In the genomic region with DNA sequence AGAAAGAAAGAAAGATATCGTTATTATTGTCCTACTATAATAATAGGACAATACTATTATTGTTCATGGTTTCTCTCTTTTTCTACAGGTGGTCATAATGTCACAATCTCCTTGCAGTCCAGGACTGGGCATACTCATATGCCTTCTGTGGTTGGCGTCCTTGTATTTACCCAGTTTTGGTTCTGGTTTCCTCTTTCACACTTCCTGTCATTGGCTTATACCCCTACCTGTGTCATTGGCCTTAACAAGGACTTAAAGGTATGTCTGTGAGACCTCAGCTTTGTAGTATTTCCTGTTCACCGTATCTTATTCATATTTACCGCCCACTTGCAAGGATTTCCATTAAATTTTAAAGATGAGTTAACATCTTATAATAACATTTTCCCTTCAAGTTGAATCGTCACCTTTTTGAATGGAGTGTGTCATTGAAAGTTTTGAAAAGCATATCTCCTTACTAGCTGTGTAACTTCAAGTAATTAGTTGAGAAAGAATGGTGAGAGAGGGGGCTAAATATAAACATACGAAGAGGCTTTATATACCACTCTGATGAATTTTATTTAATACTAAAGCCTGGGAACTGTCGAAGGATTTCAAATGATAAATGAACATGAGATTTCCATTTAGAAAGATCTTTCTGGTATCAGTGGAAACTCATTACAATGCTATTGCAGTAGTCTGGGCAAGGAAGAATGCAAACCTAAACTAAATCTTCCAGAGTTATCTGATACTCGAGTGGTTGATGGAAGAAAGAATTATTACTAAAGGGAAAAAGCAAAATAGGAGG, we compare ENCODE assay signal across 1 cellular context.
TF ChIP-seq lines count a peak whose summit lies in the region.

No MANE protein-coding gene starts in this region.

TF ChIP-seq in GM23338, 12 proteins besides CTCF, POLR2A, EP300 and RAD21 (continued from another document):
- TF ChIP-seq, protein P1, sequence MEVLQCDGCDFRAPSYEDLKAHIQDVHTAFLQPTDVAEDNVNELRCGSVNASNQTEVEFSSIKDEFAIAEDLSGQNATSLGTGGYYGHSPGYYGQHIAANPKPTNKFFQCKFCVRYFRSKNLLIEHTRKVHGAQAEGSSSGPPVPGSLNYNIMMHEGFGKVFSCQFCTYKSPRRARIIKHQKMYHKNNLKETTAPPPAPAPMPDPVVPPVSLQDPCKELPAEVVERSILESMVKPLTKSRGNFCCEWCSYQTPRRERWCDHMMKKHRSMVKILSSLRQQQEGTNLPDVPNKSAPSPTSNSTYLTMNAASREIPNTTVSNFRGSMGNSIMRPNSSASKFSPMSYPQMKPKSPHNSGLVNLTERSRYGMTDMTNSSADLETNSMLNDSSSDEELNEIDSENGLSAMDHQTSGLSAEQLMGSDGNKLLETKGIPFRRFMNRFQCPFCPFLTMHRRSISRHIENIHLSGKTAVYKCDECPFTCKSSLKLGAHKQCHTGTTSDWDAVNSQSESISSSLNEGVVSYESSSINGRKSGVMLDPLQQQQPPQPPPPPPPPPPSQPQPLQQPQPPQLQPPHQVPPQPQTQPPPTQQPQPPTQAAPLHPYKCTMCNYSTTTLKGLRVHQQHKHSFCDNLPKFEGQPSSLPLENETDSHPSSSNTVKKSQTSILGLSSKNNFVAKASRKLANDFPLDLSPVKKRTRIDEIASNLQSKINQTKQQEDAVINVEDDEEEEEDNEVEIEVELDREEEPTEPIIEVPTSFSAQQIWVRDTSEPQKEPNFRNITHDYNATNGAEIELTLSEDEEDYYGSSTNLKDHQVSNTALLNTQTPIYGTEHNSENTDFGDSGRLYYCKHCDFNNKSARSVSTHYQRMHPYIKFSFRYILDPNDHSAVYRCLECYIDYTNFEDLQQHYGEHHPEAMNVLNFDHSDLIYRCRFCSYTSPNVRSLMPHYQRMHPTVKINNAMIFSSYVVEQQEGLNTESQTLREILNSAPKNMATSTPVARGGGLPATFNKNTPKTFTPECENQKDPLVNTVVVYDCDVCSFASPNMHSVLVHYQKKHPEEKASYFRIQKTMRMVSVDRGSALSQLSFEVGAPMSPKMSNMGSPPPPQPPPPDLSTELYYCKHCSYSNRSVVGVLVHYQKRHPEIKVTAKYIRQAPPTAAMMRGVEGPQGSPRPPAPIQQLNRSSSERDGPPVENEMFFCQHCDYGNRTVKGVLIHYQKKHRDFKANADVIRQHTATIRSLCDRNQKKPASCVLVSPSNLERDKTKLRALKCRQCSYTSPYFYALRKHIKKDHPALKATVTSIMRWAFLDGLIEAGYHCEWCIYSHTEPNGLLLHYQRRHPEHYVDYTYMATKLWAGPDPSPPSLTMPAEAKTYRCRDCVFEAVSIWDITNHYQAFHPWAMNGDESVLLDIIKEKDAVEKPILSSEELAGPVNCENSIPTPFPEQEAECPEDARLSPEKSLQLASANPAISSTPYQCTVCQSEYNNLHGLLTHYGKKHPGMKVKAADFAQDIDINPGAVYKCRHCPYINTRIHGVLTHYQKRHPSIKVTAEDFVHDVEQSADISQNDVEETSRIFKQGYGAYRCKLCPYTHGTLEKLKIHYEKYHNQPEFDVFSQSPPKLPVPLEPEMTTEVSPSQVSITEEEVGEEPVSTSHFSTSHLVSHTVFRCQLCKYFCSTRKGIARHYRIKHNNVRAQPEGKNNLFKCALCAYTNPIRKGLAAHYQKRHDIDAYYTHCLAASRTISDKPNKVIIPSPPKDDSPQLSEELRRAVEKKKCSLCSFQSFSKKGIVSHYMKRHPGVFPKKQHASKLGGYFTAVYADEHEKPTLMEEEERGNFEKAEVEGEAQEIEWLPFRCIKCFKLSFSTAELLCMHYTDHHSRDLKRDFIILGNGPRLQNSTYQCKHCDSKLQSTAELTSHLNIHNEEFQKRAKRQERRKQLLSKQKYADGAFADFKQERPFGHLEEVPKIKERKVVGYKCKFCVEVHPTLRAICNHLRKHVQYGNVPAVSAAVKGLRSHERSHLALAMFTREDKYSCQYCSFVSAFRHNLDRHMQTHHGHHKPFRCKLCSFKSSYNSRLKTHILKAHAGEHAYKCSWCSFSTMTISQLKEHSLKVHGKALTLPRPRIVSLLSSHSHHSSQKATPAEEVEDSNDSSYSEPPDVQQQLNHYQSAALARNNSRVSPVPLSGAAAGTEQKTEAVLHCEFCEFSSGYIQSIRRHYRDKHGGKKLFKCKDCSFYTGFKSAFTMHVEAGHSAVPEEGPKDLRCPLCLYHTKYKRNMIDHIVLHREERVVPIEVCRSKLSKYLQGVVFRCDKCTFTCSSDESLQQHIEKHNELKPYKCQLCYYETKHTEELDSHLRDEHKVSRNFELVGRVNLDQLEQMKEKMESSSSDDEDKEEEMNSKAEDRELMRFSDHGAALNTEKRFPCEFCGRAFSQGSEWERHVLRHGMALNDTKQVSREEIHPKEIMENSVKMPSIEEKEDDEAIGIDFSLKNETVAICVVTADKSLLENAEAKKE (CRISPR knock-in tag; IDR thresholded peaks at IDR 0.05): no peak
- TF ChIP-seq ZNF114 (CRISPR knock-in tag; IDR thresholded peaks at IDR 0.05): no peak
- TF ChIP-seq, protein P2, sequence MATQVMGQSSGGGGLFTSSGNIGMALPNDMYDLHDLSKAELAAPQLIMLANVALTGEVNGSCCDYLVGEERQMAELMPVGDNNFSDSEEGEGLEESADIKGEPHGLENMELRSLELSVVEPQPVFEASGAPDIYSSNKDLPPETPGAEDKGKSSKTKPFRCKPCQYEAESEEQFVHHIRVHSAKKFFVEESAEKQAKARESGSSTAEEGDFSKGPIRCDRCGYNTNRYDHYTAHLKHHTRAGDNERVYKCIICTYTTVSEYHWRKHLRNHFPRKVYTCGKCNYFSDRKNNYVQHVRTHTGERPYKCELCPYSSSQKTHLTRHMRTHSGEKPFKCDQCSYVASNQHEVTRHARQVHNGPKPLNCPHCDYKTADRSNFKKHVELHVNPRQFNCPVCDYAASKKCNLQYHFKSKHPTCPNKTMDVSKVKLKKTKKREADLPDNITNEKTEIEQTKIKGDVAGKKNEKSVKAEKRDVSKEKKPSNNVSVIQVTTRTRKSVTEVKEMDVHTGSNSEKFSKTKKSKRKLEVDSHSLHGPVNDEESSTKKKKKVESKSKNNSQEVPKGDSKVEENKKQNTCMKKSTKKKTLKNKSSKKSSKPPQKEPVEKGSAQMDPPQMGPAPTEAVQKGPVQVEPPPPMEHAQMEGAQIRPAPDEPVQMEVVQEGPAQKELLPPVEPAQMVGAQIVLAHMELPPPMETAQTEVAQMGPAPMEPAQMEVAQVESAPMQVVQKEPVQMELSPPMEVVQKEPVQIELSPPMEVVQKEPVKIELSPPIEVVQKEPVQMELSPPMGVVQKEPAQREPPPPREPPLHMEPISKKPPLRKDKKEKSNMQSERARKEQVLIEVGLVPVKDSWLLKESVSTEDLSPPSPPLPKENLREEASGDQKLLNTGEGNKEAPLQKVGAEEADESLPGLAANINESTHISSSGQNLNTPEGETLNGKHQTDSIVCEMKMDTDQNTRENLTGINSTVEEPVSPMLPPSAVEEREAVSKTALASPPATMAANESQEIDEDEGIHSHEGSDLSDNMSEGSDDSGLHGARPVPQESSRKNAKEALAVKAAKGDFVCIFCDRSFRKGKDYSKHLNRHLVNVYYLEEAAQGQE (IDR thresholded peaks at IDR 0.05; ENCODE audit: unreplicated experiment): no peak
- TF ChIP-seq EZH2 (IDR thresholded peaks at IDR 0.05; ENCODE audit: low read depth, unreplicated experiment): no peak
- no peak for TF ChIP-seq ZNF331 (CRISPR knock-in tag; IDR thresholded peaks at IDR 0.05; ENCODE audit: low read depth)
- no peak for TF ChIP-seq CREB1 (CRISPR knock-in tag; IDR thresholded peaks at IDR 0.05; ENCODE audit: low read depth)
- no peak for TF ChIP-seq JUNB (IDR thresholded peaks at IDR 0.05; ENCODE audit: unreplicated experiment)
- no peak for TF ChIP-seq STAT1 (IDR thresholded peaks at IDR 0.05; ENCODE audit: unreplicated experiment)
